ENCODE assay signal across 18 cellular contexts in the genomic region with DNA sequence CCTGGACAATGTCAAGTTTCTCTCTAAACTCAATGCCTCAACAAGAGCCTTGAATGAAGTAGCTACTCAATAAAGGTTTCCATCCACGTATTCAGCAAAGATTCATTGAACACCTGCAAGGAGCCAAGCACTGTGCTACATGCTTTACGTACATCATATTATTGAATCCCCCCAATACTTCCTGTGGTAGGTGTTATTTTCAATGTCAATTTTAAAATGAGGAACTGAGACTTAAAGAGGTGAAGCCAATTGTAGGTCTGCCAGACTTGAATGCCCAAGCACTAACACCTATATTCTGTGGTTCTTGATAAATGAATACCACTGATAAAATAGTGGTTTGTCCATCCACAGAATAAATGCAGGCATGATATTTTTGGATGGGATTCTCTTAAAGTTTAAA.
A peak's percentile ranks its signal among the peaks of the same experiment; 100 is the strongest.
DNase-seq lines count a peak whose midpoint lies in the region; ATAC-seq and TF ChIP-seq lines count a peak whose summit lies in the region.
"Had no signal": no experiment of that assay in that cellular context is flagged by ENCODE, and none has a peak within 500 bp of the region (broad histone marks: within the 10 kb centered on the region; RNA-seq: fewer than 3 reads in every experiment).

No MANE protein-coding gene starts in this region.

- intact Hi-C loops in Caco-2 (cut with micrococcal nuclease; ENCODE audit: unreplicated experiment), result loop anchor here (5.0 kb wide), 1 partner anchor 136 kb away; no protein-coding TSS in a partner anchor

- H3K36me3 Mint-ChIP-seq in Caco-2 (ENCODE audit: insufficient read depth, unreplicated experiment), result peaks cover 1% of the 10 kb centered on the region
- H3K36me3 Mint-ChIP-seq: CD8-positive, alpha-beta memory T cell had no signal

- CTCF ChIA-PET in Caco-2 (lab: Charles Lee), result no interaction called here

- no peaks in the 10 kb centered on the region for H3K9me2 ChIP-seq in Karpas-422 (replicated peaks; ENCODE audit: insufficient read depth, low read length)

- BruUV-seq in Caco-2 (replicated peaks; lab: Mats Ljungman, UMichigan), result no TSS peak

- TF ChIP-seq CTCF in Caco-2 (IDR thresholded peaks at IDR 0.05; ENCODE audit: insufficient read depth in 1 of 2, low read depth in 1 of 2, low read length in 1 of 2, severe bottlenecking in 1 of 2, unreplicated experiment in 1 of 2), result no peak

- H3K4me1 ChIP-seq in Caco-2 (peaks cover 48% of the 10 kb centered on the region), Karpas-422 (ENCODE audit: low read length) (peaks cover 7% of the 10 kb centered on the region; the same call in 1 of the 2 replicates)
- H3K4me1 ChIP-seq: BLaER1 had no signal

- H3K9me3 ChIP-seq in Caco-2 (no peaks in the 10 kb centered on the region), Karpas-422 (ENCODE audit: low read length) (no peaks in the 10 kb centered on the region)
- H3K9me3 ChIP-seq: BLaER1 had no signal

- peaks cover 42% of the 10 kb centered on the region for H3K4me1 Mint-ChIP-seq in Caco-2 (ENCODE audit: low read depth, unreplicated experiment)
- H3K4me1 Mint-ChIP-seq: CD8-positive, alpha-beta memory T cell had no signal

- no peak overlapping the region for H3K9ac ChIP-seq in Karpas-422 (ENCODE audit: low read length)
- H3K9ac ChIP-seq: BLaER1 had no signal

- POLR2A ChIA-PET in Caco-2 (lab: Charles Lee), result no interaction called here

- peaks cover 20% of the 10 kb centered on the region for H3K9me3 Mint-ChIP-seq in Caco-2 (ENCODE audit: unreplicated experiment)

- peak overlapping the region; percentile 41 for H3K27ac Mint-ChIP-seq in Caco-2 (ENCODE audit: unreplicated experiment)
- H3K27ac Mint-ChIP-seq: CD8-positive, alpha-beta memory T cell; HFFc6 had no signal

- H3K4me2 ChIP-seq in Karpas-422 (ENCODE audit: low read depth, low read length, poor library complexity, severe bottlenecking), result no peak overlapping the region
- H3K4me2 ChIP-seq: BLaER1 had no signal

- no peaks in the 10 kb centered on the region for H3K79me2 ChIP-seq in Karpas-422 (ENCODE audit: low read length)

- ATAC-seq in GM19452 (IDR thresholded peaks at IDR 0.05; ENCODE audit: unreplicated experiment) (peak; percentile 64), GM21786 (IDR thresholded peaks at IDR 0.05; ENCODE audit: unreplicated experiment) (peak; percentile 47), GM18868 (IDR thresholded peaks at IDR 0.05; ENCODE audit: unreplicated experiment) (no peak)
- ATAC-seq: PC-3 had no signal

- H3K36me3 ChIP-seq in Caco-2 (ENCODE audit: control insufficient read depth, insufficient read depth, low read length) (no peaks in the 10 kb centered on the region), Karpas-422 (ENCODE audit: insufficient read depth, low read length) (no peaks in the 10 kb centered on the region)
- H3K36me3 ChIP-seq: BLaER1 had no signal

- no peaks in the 10 kb centered on the region for H3K27me3 Mint-ChIP-seq in Caco-2 (ENCODE audit: insufficient read depth, unreplicated experiment)

- no peak overlapping the region for H3K4me3 ChIP-seq in Caco-2 (ENCODE audit: low read depth, low read length)
- no peak overlapping the region for H3K4me3 ChIP-seq in Karpas-422 (ENCODE audit: low read length)
- H3K4me3 ChIP-seq: BLaER1 had no signal

- H3K27me3 ChIP-seq in Caco-2 (replicated peaks; ENCODE audit: control insufficient read depth, insufficient read depth, low read length) (no peaks in the 10 kb centered on the region), Karpas-422 (ENCODE audit: low read length) (no peaks in the 10 kb centered on the region)
- H3K27me3 ChIP-seq: BLaER1 had no signal

- no peak overlapping the region for H2AFZ ChIP-seq in Karpas-422 (ENCODE audit: low read length)

- H4K20me1 ChIP-seq in Karpas-422 (ENCODE audit: insufficient read depth, low read depth, low read length), result no peaks in the 10 kb centered on the region
- H4K20me1 ChIP-seq: BLaER1 had no signal

- H3K4me3 Mint-ChIP-seq in Caco-2 (ENCODE audit: unreplicated experiment), result no peak overlapping the region
- H3K4me3 Mint-ChIP-seq: CD8-positive, alpha-beta memory T cell; HFFc6 had no signal

- H3K27ac ChIP-seq in Karpas-422 (ENCODE audit: low read length), result no peak overlapping the region
- H3K27ac ChIP-seq: 22Rv1, BLaER1, HL-60 had no signal

- DNase-seq in Caco-2 (no peak), Karpas-422 (peak; percentile 44), H4 (ENCODE audit: low spot score) (no peak), cortex of kidney (lab: John Stamatoyannopoulos, UW) (no peak)
- DNase-seq in activated T-cell treated with anti-CD3 and anti-CD28 coated beads, Interleukin-2, amount 50 U/mL, for 48 hours, result no peak
- DNase-seq: CD8-positive, alpha-beta memory T cell; HFFc6; NCI-H1092; NCI-H226; NCI-H526 treated with DMSO at 0.1 percent for 48 hours; NK-92 treated with Interleukin-12 subunit alpha and Interleukin-12 subunit beta, amount 100 ng/mL, for 24 hours; PC-3 had no signal
